Comparison of ENCODE assay signal across 1 cellular context in the genomic region with DNA sequence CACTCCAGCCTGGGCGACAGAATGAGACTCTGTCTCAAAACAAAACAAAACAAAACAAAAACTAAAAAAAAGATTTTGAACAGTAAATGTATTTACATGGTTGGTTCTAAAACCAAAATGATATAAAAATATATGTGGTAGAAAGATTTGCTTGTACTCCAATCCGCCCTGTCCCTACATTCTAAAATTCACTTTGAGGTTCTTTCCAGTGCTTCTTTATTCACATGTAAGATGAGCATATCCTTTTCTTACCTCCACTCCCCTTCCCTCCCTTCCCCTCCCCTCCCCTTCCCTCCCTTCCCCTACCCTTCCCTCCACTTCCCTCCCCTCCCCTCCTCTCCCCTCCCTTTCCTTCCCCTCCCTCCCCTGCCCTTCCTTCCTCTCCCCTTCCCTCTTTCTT.
TF ChIP-seq lines count a peak whose summit lies in the region.

No MANE protein-coding gene starts in this region.

TF ChIP-seq in HepG2, 621 proteins besides CTCF, POLR2A, EP300 and RAD21 (continued from another document):
- TF ChIP-seq PCBP1 (IDR thresholded peaks at IDR 0.05; ENCODE audit: borderline replicate concordance, low read depth, low read length) (0 out of 2 replicates have a peak, but pooled peaks have one; percentile 55), BCL3 (CRISPR knock-in tag; IDR thresholded peaks at IDR 0.05) (no peak)
